8 cellular contexts compared by ENCODE assay signal in genomic region chr1:26278303-26278702, GRCh38. TPM values are rescaled to one million over a fixed set of nuclear protein-coding genes. Genes with fewer than 3 reads are reported as not detected.
DNase-seq lines count a peak whose midpoint lies in the region; ATAC-seq and TF ChIP-seq lines count a peak whose summit lies in the region.

No MANE protein-coding gene starts in this region.

- H3K4me2 ChIP-seq in DOHH2 (ENCODE audit: low read length) = peak overlapping the region; percentile 99; the same call in 1 of the 2 replicates
- no peak overlapping the region for H3K4me2 ChIP-seq in SU-DHL-6 (ENCODE audit: low read depth, low read length, poor library complexity, severe bottlenecking)
- H3K4me2 ChIP-seq in MM.1S (ENCODE audit: low read depth, low read length) = no peak overlapping the region

- H3K36me3 ChIP-seq in DOHH2 (ENCODE audit: control insufficient read depth, low read length) (peaks cover 59% of the 10 kb centered on the region), SU-DHL-6 (ENCODE audit: low read length) (no peaks in the 10 kb centered on the region), sigmoid colon (peaks cover 0 to 5% (median 2%) of the 10 kb centered on the region in 4 donors), MM.1S (replicated peaks; ENCODE audit: insufficient read depth, low read length) (peaks cover 14% of the 10 kb centered on the region)

- H3K4me3 ChIP-seq in DOHH2 (ENCODE audit: low read length) = no peak overlapping the region; the same call in 1 of the 2 replicates
- H3K4me3 ChIP-seq in SU-DHL-6 (ENCODE audit: insufficient read depth, low read length, poor library complexity, severe bottlenecking) = no peak overlapping the region
- H3K4me3 ChIP-seq in sigmoid colon = no peak overlapping the region
- no peak overlapping the region for H3K4me3 ChIP-seq in MM.1S (ENCODE audit: low read length)

- peak in 1 of 2 experiments; percentile 71 for DNase-seq in erythroblast (lab: John Stamatoyannopoulos, UW)
- DNase-seq in sigmoid colon = no peak
- DNase-seq in MM.1S = no peak
- DNase-seq in central memory CD4-positive, alpha-beta T cell = no peak

- peak; percentile 22 for TF ChIP-seq POLR2A in erythroblast (IDR thresholded peaks at IDR 0.05; ENCODE audit: low read length)
- TF ChIP-seq POLR2A in sigmoid colon (IDR thresholded peaks at IDR 0.05) = no peak

- H3K9ac ChIP-seq in SU-DHL-6 (ENCODE audit: low read length) (peak overlapping the region; percentile 72; the same call in 1 of the 2 replicates), MM.1S (ENCODE audit: low read length) (no peak overlapping the region)

- TF ChIP-seq EP300 in sigmoid colon (IDR thresholded peaks at IDR 0.05) = no peak

- H3F3A ChIP-seq in DOHH2 (ENCODE audit: control insufficient read depth, insufficient read depth) (peaks cover 14% of the 10 kb centered on the region), SU-DHL-6 (ENCODE audit: insufficient read depth) (peaks cover 19% of the 10 kb centered on the region), MM.1S (ENCODE audit: insufficient read depth, low read length) (peaks cover 23% of the 10 kb centered on the region)

- intact Hi-C loops in sigmoid colon (cut with DNase I) = loop anchor here (5.0 kb wide), 3 partner anchors 111 to 194 kb away; partner anchors contain the start of genes C1orf232, DHDDS, HMGN2 and ZNF593

- no peaks in the 10 kb centered on the region for H3K27me3 ChIP-seq in DOHH2 (ENCODE audit: control insufficient read depth, low read length)
- H3K27me3 ChIP-seq in SU-DHL-6 (ENCODE audit: low read length) = no peaks in the 10 kb centered on the region
- H3K27me3 ChIP-seq in sigmoid colon = no peaks in the 10 kb centered on the region
- H3K27me3 ChIP-seq in MM.1S (replicated peaks; ENCODE audit: insufficient read depth, low read length) = no peaks in the 10 kb centered on the region

- ATAC-seq in HG03460 (IDR thresholded peaks at IDR 0.05; ENCODE audit: unreplicated experiment) (no peak), GM19463 (IDR thresholded peaks at IDR 0.05; ENCODE audit: unreplicated experiment) (no peak)

- H4K20me1 ChIP-seq in DOHH2 (ENCODE audit: control insufficient read depth, insufficient read depth, low read depth, low read length) (peaks cover 2% of the 10 kb centered on the region; the same call in 1 of the 2 replicates), SU-DHL-6 (ENCODE audit: low read depth, low read length) (no peaks in the 10 kb centered on the region; the same call in 1 of the 2 replicates), MM.1S (ENCODE audit: insufficient read depth, low read length) (no peaks in the 10 kb centered on the region)

- H3K79me2 ChIP-seq in DOHH2 (ENCODE audit: control insufficient read depth, low read length) (peaks cover 8% of the 10 kb centered on the region; the same call in 1 of the 2 replicates), SU-DHL-6 (ENCODE audit: insufficient read depth, low read length) (peaks cover 4% of the 10 kb centered on the region; the same call in 1 of the 2 replicates), MM.1S (ENCODE audit: low read length) (peaks cover 25% of the 10 kb centered on the region)

- WGBS in sigmoid colon, 2 donors = 7 to 41% methylated on average over 4 of the region's 4 CpGs

- no peak for TF ChIP-seq CTCF in DOHH2 (IDR thresholded peaks at IDR 0.05; ENCODE audit: low read depth, low read length, poor library complexity, severe bottlenecking)
- no peak for TF ChIP-seq CTCF in SU-DHL-6 (IDR thresholded peaks at IDR 0.05; ENCODE audit: insufficient read depth, low read length, poor library complexity, severe bottlenecking)
- no peak for TF ChIP-seq CTCF in sigmoid colon (IDR thresholded peaks at IDR 0.05)
- TF ChIP-seq CTCF in MM.1S (IDR thresholded peaks at IDR 0.05; ENCODE audit: low read length) = no peak

- H3K9me2 ChIP-seq in DOHH2 (replicated peaks; ENCODE audit: control insufficient read depth, low read length) = no peaks in the 10 kb centered on the region
- no peaks in the 10 kb centered on the region for H3K9me2 ChIP-seq in SU-DHL-6 (replicated peaks; ENCODE audit: insufficient read depth, low read length)
- no peaks in the 10 kb centered on the region for H3K9me2 ChIP-seq in MM.1S (replicated peaks; ENCODE audit: insufficient read depth, low read length)

- H2AFZ ChIP-seq in SU-DHL-6 (ENCODE audit: low read depth, low read length, severe bottlenecking) (no peak overlapping the region), MM.1S (ENCODE audit: low read length) (no peak overlapping the region)

- H3K9me3 ChIP-seq in DOHH2 (ENCODE audit: control insufficient read depth, insufficient read depth, low read length) (no peaks in the 10 kb centered on the region), SU-DHL-6 (ENCODE audit: insufficient read depth, low read length) (no peaks in the 10 kb centered on the region), sigmoid colon (no peaks in the 10 kb centered on the region), MM.1S (replicated peaks; ENCODE audit: insufficient read depth, low read length) (no peaks in the 10 kb centered on the region)

- H3K27ac ChIP-seq in DOHH2 (ENCODE audit: low read depth, low read length) = no peak overlapping the region
- H3K27ac ChIP-seq in SU-DHL-6 (ENCODE audit: low read depth, low read length) = no peak overlapping the region
- H3K27ac ChIP-seq in sigmoid colon = peak overlapping the region; percentile 88 to 98 (median 91)
- no peak overlapping the region for H3K27ac ChIP-seq in MM.1S (ENCODE audit: low read length)

- H3K4me1 ChIP-seq in DOHH2 (ENCODE audit: control insufficient read depth, low read length) (peaks cover 37% of the 10 kb centered on the region), sigmoid colon (peaks cover 0 to 59% (median 49%) of the 10 kb centered on the region in 4 donors), MM.1S (ENCODE audit: low read length) (peaks cover 16% of the 10 kb centered on the region)

RNA-seq across cellular contexts. Expression of gene SH3BGRL3, which starts 1.6 kb away (rescaled TPM):
- total RNA-seq in sigmoid colon = 10 to 100 TPM; 32.9 to 41.5 (median 37.6) TPM
- 100 to 1,000 TPM; 303 to 575 (median 543) TPM for polyA plus RNA-seq in sigmoid colon

RNA-seq across cellular contexts. Expression of gene UBXN11, which starts 28.1 kb away (rescaled TPM):
- total RNA-seq in sigmoid colon = 10 to 100 TPM in 3 of 4 donors, 1 to 10 TPM in 1; 9.8 to 17.7 (median 13.1) TPM
- polyA plus RNA-seq in sigmoid colon = 10 to 100 TPM in 1 of 3 donors, 1 to 10 TPM in 2; 3.0 to 22.7 (median 4.2) TPM

RNA-seq across cellular contexts. Expression of gene CD52, which starts 39.5 kb away (rescaled TPM):
- 1 to 10 TPM in 2 of 4 donors, not detected in 2; 1.6 to 5.7 TPM for total RNA-seq in sigmoid colon
- polyA plus RNA-seq in sigmoid colon = 100 to 1,000 TPM in 1 of 3 donors, 10 to 100 TPM in 2; 19.8 to 556 (median 41.4) TPM

RNA-seq across cellular contexts. Expression of gene CEP85, which starts 44.3 kb away (rescaled TPM):
- total RNA-seq in sigmoid colon = 1 to 10 TPM; 1.9 to 5.4 (median 3.3) TPM
- polyA plus RNA-seq in sigmoid colon = 10 to 100 TPM in 1 of 3 donors, 1 to 10 TPM in 2; 2.4 to 12.9 (median 9.7) TPM

Comparison
In these comparisons a context has a peak if more than half of its experiments do, and no peak if none do; other contexts are left out.
1. H3K27ac ChIP-seq: peak in sigmoid colon (4 of 4); none in DOHH2 (single experiment), SU-DHL-6 (single experiment) and MM.1S (single experiment).